In genomic region chr15:74133703-74134386, GRCh38 we compare ENCODE assay signal across 26 cellular contexts. TPM values are rescaled to one million over a fixed set of nuclear protein-coding genes. Genes with fewer than 3 reads are reported as not detected.
DNase-seq lines count a peak whose midpoint lies in the region; ATAC-seq and TF ChIP-seq lines count a peak whose summit lies in the region.
"Had no signal": no experiment of that assay in that cellular context is flagged by ENCODE, and none has a peak within 500 bp of the region (broad histone marks: within the 10 kb centered on the region; RNA-seq: fewer than 3 reads in every experiment).

No MANE protein-coding gene starts in this region.

- no peak overlapping the region for H3K4me3 ChIP-seq in RWPE2 (ENCODE audit: severe bottlenecking)
- peak overlapping the region; percentile 36 for H3K4me3 ChIP-seq in iPS-18c (ENCODE audit: insufficient read depth, low read depth, low read length)
- H3K4me3 ChIP-seq: mucosa of descending colon, sigmoid colon had no signal

- no peaks in the 10 kb centered on the region for H3K9me3 ChIP-seq in RWPE2 (ENCODE audit: severe bottlenecking)
- H3K9me3 ChIP-seq in iPS-18c (ENCODE audit: control insufficient read depth, insufficient read depth, low read length): peaks cover 7% of the 10 kb centered on the region
- H3K9me3 ChIP-seq: mucosa of descending colon, sigmoid colon had no signal

- H3K36me3 ChIP-seq in RWPE2 (ENCODE audit: low read depth): no peaks in the 10 kb centered on the region
- H3K36me3 ChIP-seq: sigmoid colon had no signal

- peak overlapping the region; percentile 42 to 48 for H3K4me3 Mint-ChIP-seq in stimulated activated naive B cell treated with anti-CD40 and anti-IgM and Interleukin-4, amounts not matched to agents 10 μg/mL and 1 μg/mL and 100 μg/mL, for 72 hours
- no peak overlapping the region for H3K4me3 Mint-ChIP-seq in HFFc6

- H3K4me1 Mint-ChIP-seq in stimulated activated naive B cell treated with anti-CD40 and anti-IgM and Interleukin-4, amounts not matched to agents 10 μg/mL and 1 μg/mL and 100 μg/mL, for 72 hours: peaks cover 48 to 78% of the 10 kb centered on the region in 2 donors
- peaks cover 25% of the 10 kb centered on the region for H3K4me1 Mint-ChIP-seq in HFFc6 (ENCODE audit: low read depth)

- peaks cover 84 to 91% of the 10 kb centered on the region in 2 donors for H3K27me3 Mint-ChIP-seq in stimulated activated naive B cell treated with anti-CD40 and anti-IgM and Interleukin-4, amounts not matched to agents 10 μg/mL and 1 μg/mL and 100 μg/mL, for 72 hours
- H3K27me3 Mint-ChIP-seq in HFFc6 (ENCODE audit: insufficient read depth): peaks cover 50% of the 10 kb centered on the region

- H3K36me3 Mint-ChIP-seq in stimulated activated naive B cell treated with anti-CD40 and anti-IgM and Interleukin-4, amounts not matched to agents 10 μg/mL and 1 μg/mL and 100 μg/mL, for 72 hours: peaks cover 13 to 14% of the 10 kb centered on the region in 2 donors
- no peaks in the 10 kb centered on the region for H3K36me3 Mint-ChIP-seq in HFFc6 (ENCODE audit: low read depth)

- no peak overlapping the region for H3K27ac ChIP-seq in RWPE2 (ENCODE audit: poor library complexity, severe bottlenecking)
- H3K27ac ChIP-seq: heart right ventricle, sigmoid colon had no signal

- ATAC-seq in RWPE2 (ENCODE audit: low read depth): no peak
- ATAC-seq in stimulated activated naive B cell treated with anti-CD40 and anti-IgM and Interleukin-4, amounts not matched to agents 10 μg/mL and 1 μg/mL and 100 μg/mL, for 72 hours (replicated peaks): no peak
- ATAC-seq in GM19397 (IDR thresholded peaks at IDR 0.05; ENCODE audit: unreplicated experiment): no peak
- ATAC-seq: PC-3 had no signal

- TF ChIP-seq CTCF in RWPE2 (IDR thresholded peaks at IDR 0.05; ENCODE audit: poor library complexity, severe bottlenecking) (no peak), HFFc6 (IDR thresholded peaks at IDR 0.05) (no peak)

- peak overlapping the region; percentile 93 for H3K27ac Mint-ChIP-seq in stimulated activated naive B cell treated with anti-CD40 and anti-IgM and Interleukin-4, amounts not matched to agents 10 μg/mL and 1 μg/mL and 100 μg/mL, for 72 hours
- no peak overlapping the region for H3K27ac Mint-ChIP-seq in HFFc6
- H3K27ac Mint-ChIP-seq: progenitor cell of endocrine pancreas had no signal

- H3K4me1 ChIP-seq in RWPE2 (ENCODE audit: insufficient read depth, poor library complexity, severe bottlenecking): no peaks in the 10 kb centered on the region

- peaks cover 0 to 5% of the 10 kb centered on the region in 2 donors for H3K9me3 Mint-ChIP-seq in stimulated activated naive B cell treated with anti-CD40 and anti-IgM and Interleukin-4, amounts not matched to agents 10 μg/mL and 1 μg/mL and 100 μg/mL, for 72 hours
- H3K9me3 Mint-ChIP-seq in HFFc6: peaks cover 3% of the 10 kb centered on the region; the same call in 1 of the 2 replicates
- H3K9me3 Mint-ChIP-seq: neural crest cell; stimulated activated naive CD8-positive, alpha-beta T cell treated with anti-CD3 and anti-CD28 coated beads, Interleukin-15, Interleukin-2, amounts not matched to agents 100 ng/mL and 50 ng/mL, for 24 hours had no signal

- peak; percentile 35 to 41 for DNase-seq in activated T-cell treated with anti-CD3 and anti-CD28 coated beads, Interleukin-2, amount 50 U/mL, for 48 hours
- DNase-seq in activated T-cell treated with anti-CD3 and anti-CD28 coated beads, Interleukin-2, amount 50 U/mL, for 1 hour: no peak
- DNase-seq in RWPE2 (ENCODE audit: low spot score) (peak; percentile 70), HFFc6 (no peak), NCI-H1105 treated with DMSO at 0.1 percent for 48 hours (lab: John Stamatoyannopoulos, UW) (no peak)
- no peak for DNase-seq in stimulated activated naive B cell treated with anti-CD40 and anti-IgM and Interleukin-4, amounts not matched to agents 10 μg/mL and 1 μg/mL and 100 μg/mL, for 72 hours
- DNase-seq: activated CD4-positive, CD25-positive, alpha-beta regulatory T cell treated with anti-CD3 and anti-CD28 coated beads, Interleukin-2, amount 50 U/mL, for 72 hours; activated gamma-delta T cell; effector CD4-positive, alpha-beta T cell; Kasumi-1; MV-4-11; NCI-H1694; NCI-H510A; PC-3 had no signal

- peaks cover 85% of the 10 kb centered on the region for H3K27me3 ChIP-seq in RWPE2 (ENCODE audit: insufficient read depth, poor library complexity, severe bottlenecking)

RNA-seq across cellular contexts. Expression of gene ISLR2, which starts 3.5 kb away (rescaled TPM):
- total RNA-seq in HFFc6 (2021; fragmentation: NEBNext Ultra II Directional; extraction: Animal tissue kit (Norgen Biotek cat#: 25700)): under 1 TPM in 1 of 6 experiments, not detected in 5; 0.07 TPM
- total RNA-seq: Calu3, Daoy, HT1080, liver had no signal

RNA-seq across cellular contexts. Expression of gene ISLR, which starts 39.7 kb away (rescaled TPM):
- total RNA-seq in HFFc6 (2021; fragmentation: NEBNext Ultra II Directional; extraction: Animal tissue kit (Norgen Biotek cat#: 25700)): 1 to 10 TPM; 1.7 to 6.3 (median 1.9) TPM
- total RNA-seq: Calu3, PC-3, progenitor cell of endocrine pancreas had no signal

RNA-seq across cellular contexts. Expression of gene GOLGA6A, which starts 51.5 kb away (rescaled TPM):
- not detected for total RNA-seq in HFFc6 (2021; fragmentation: NEBNext Ultra II Directional; extraction: Animal tissue kit (Norgen Biotek cat#: 25700))
- total RNA-seq: Calu3, Daoy, heart right ventricle, HT1080, mucosa of descending colon, neural crest cell, PC-3, sigmoid colon had no signal

Comparison
In these comparisons a context has a peak if more than half of its experiments do, and no peak if none do; other contexts are left out.
1. DNase-seq: peak in activated T-cell treated with anti-CD3 and anti-CD28 coated beads, Interleukin-2, amount 50 U/mL, for 48 hours (2 of 2) and RWPE2 (single experiment); none in activated T-cell treated with anti-CD3 and anti-CD28 coated beads, Interleukin-2, amount 50 U/mL, for 1 hour (single experiment), stimulated activated naive B cell treated with anti-CD40 and anti-IgM and Interleukin-4, amounts not matched to agents 10 μg/mL and 1 μg/mL and 100 μg/mL, for 72 hours (single experiment), HFFc6 (single experiment) and NCI-H1105 treated with DMSO at 0.1 percent for 48 hours (single experiment).